ENCODE assay signal across 26 cellular contexts in genomic region chrX:57204306-57204705, GRCh38.
"Had no signal": no experiment of that assay in that cellular context is flagged by ENCODE, and none has a peak within 500 bp of the region (broad histone marks: within the 10 kb centered on the region; RNA-seq: fewer than 3 reads in every experiment).

No MANE protein-coding gene starts in this region.

- H3K27ac ChIP-seq: stomach, suprapubic skin, testis, thoracic aorta, thyroid gland, tibial artery, tibial nerve, transverse colon, upper lobe of left lung, upper lobe of right lung, uterus, vagina had no signal

- H3K27me3 ChIP-seq: stomach, suprapubic skin, testis, thyroid gland, tibial artery, tibial nerve, transverse colon, upper lobe of left lung, upper lobe of right lung, uterus, vagina had no signal

- H3K36me3 ChIP-seq: stomach, suprapubic skin, thoracic aorta, thyroid gland, tibial artery, tibial nerve, transverse colon, upper lobe of left lung, upper lobe of right lung, uterus, vagina had no signal

- DNase-seq: stimulated activated CD4-positive, alpha-beta T cell treated with anti-CD3 and anti-CD28 coated beads, Interleukin-2, amount 100 ng/mL, for 48 hours; stimulated activated CD4-positive, alpha-beta T cell treated with anti-CD3 and anti-CD28 coated beads, Interleukin-4, amount 100 ng/mL, for 1 hour; stimulated activated CD4-positive, alpha-beta T cell treated with anti-CD3 and anti-CD28 coated beads, Interleukin-4, amount 100 ng/mL, for 24 hours; stimulated activated CD4-positive, alpha-beta T cell treated with anti-CD3 and anti-CD28 coated beads, Interleukin-4, amount 100 ng/mL, for 4 hours; stimulated activated CD8-positive, alpha-beta memory T cell treated with anti-CD3 and anti-CD28 coated beads, Interleukin-4, amount 100 ng/mL, for 48 hours; stimulated activated naive B cell treated with anti-CD40 and anti-IgM and Interleukin-4, amounts not matched to agents 10 μg/mL and 1 μg/mL and 100 μg/mL, for 72 hours; stimulated activated naive CD4-positive, alpha-beta T cell; stimulated activated naive CD4-positive, alpha-beta T cell treated with Interleukin-2 at 50 U/mL for 16 hours; stimulated activated naive CD8-positive, alpha-beta T cell treated with anti-CD3 and anti-CD28 coated beads, Interleukin-15, amount 100 ng/mL, for 72 hours; stimulated activated naive CD8-positive, alpha-beta T cell treated with anti-CD3 and anti-CD28 coated beads, Interleukin-15, Interleukin-2, amounts not matched to agents 100 U/mL and 50 U/mL, for 24 hours; stomach; substantia nigra; testis; thyroid gland; tibial artery; transverse colon; upper lobe of left lung; upper lobe of right lung; uterus had no signal

- H3K4me1 ChIP-seq: stomach, suprapubic skin, testis, thyroid gland, tibial artery, tibial nerve, transverse colon, upper lobe of left lung, upper lobe of right lung, uterus, vagina had no signal

- FAIRE-seq: urothelium cell line had no signal

- ATAC-seq: stimulated activated effector memory CD8-positive, alpha-beta T cell treated with anti-CD3 and anti-CD28 coated beads, Interleukin-12 subunit alpha, Interleukin-12 subunit beta, amount 100 ng/mL, for 72 hours; stimulated activated memory B cell treated with anti-CD40 and anti-IgM and Interleukin-4, amounts not matched to agents 10 μg/mL and 1 μg/mL and 100 μg/mL, for 72 hours; stimulated activated naive B cell treated with anti-CD40 and anti-IgM and Interleukin-4, amounts not matched to agents 10 μg/mL and 1 μg/mL and 100 μg/mL, for 72 hours; stimulated activated naive CD8-positive, alpha-beta T cell treated with anti-CD3 and anti-CD28 coated beads, Interleukin-15, amount 100 ng/mL, for 72 hours; stimulated activated naive CD8-positive, alpha-beta T cell treated with anti-CD3 and anti-CD28 coated beads, Interleukin-15, Interleukin-2, amounts not matched to agents 100 U/mL and 50 U/mL, for 24 hours; upper lobe of right lung had no signal

- H3K4me3 ChIP-seq: stomach, suprapubic skin, testis, thoracic aorta, thyroid gland, tibial artery, tibial nerve, transverse colon, upper lobe of left lung, upper lobe of right lung, uterus, vagina had no signal

- H3K9me3 ChIP-seq: suprapubic skin, testis, thoracic aorta, thyroid gland, tibial nerve, transverse colon, upper lobe of left lung, upper lobe of right lung, uterus, vagina had no signal
